8 cellular contexts compared by ENCODE assay signal in genomic region chr1:229227298-229227919, GRCh38. TPM values are rescaled to one million over a fixed set of nuclear protein-coding genes. Genes with fewer than 3 reads are reported as not detected.
DNase-seq lines count a peak whose midpoint lies in the region; ATAC-seq and TF ChIP-seq lines count a peak whose summit lies in the region.

No MANE protein-coding gene starts in this region.

- H3K4me3 ChIP-seq in mucosa of descending colon, result no peak overlapping the region

- CTCF ChIA-PET in activated CD8-positive, alpha-beta memory T cell treated with anti-CD3 and anti-CD28 coated beads, Interleukin-2, amount 10 ng/mL, durations not matched to agents 7 days and 5 days (lab: Charles Lee), result interaction anchor here (0.6 to 5.3 kb wide), 51 partner anchors 8 to 563 kb away, joined by 3 to 41 read pairs (median 3); partner anchors contain the start of gene RHOU

- TF ChIP-seq EP300 in Ishikawa (IDR thresholded peaks at IDR 0.05; ENCODE audit: borderline replicate concordance), result no peak

- in situ Hi-C loops in Caki2 (cut with HindIII; ENCODE audit: low pct_unique_long_range_greater_than_20kb, low sequenced_read_pairs), result no loop called here

- peaks cover 26% of the 10 kb centered on the region for H3K27me3 Mint-ChIP-seq in activated CD8-positive, alpha-beta memory T cell treated with anti-CD3 and anti-CD28 coated beads, Interleukin-2, amount 10 ng/mL, durations not matched to agents 7 days and 5 days
- H3K27me3 Mint-ChIP-seq in effector memory CD8-positive, alpha-beta T cell, result peaks cover 26 to 28% of the 10 kb centered on the region in 2 donors

- peak; percentile 77 for ATAC-seq in activated CD8-positive, alpha-beta memory T cell treated with anti-CD3 and anti-CD28 coated beads, Interleukin-2, amount 10 ng/mL, durations not matched to agents 7 days and 5 days
- peak; percentile 92 for ATAC-seq in effector memory CD8-positive, alpha-beta T cell (replicated peaks)
- peak; percentile 66 for ATAC-seq in mucosa of descending colon

- H3K36me3 Mint-ChIP-seq in activated CD8-positive, alpha-beta memory T cell treated with anti-CD3 and anti-CD28 coated beads, Interleukin-2, amount 10 ng/mL, durations not matched to agents 7 days and 5 days, result no peaks in the 10 kb centered on the region
- no peaks in the 10 kb centered on the region for H3K36me3 Mint-ChIP-seq in effector memory CD8-positive, alpha-beta T cell (ENCODE audit: insufficient read depth)

- no peak overlapping the region for H3K27ac Mint-ChIP-seq in activated CD8-positive, alpha-beta memory T cell treated with anti-CD3 and anti-CD28 coated beads, Interleukin-2, amount 10 ng/mL, durations not matched to agents 7 days and 5 days
- peak overlapping the region in 1 of 2 donors; percentile 7 for H3K27ac Mint-ChIP-seq in effector memory CD8-positive, alpha-beta T cell

- H3K9me3 ChIP-seq in mucosa of descending colon, result no peaks in the 10 kb centered on the region

- peak; percentile 63 for TF ChIP-seq CTCF in mucosa of descending colon (IDR thresholded peaks at IDR 0.05)

- no peaks in the 10 kb centered on the region for H3K36me3 ChIP-seq in mucosa of descending colon (ENCODE audit: low read depth)

- peak; percentile 95 for TF ChIP-seq RAD21 in Ishikawa (IDR thresholded peaks at IDR 0.05; ENCODE audit: low read depth)

- H3K4me3 Mint-ChIP-seq in activated CD8-positive, alpha-beta memory T cell treated with anti-CD3 and anti-CD28 coated beads, Interleukin-2, amount 10 ng/mL, durations not matched to agents 7 days and 5 days, result no peak overlapping the region
- H3K4me3 Mint-ChIP-seq in effector memory CD8-positive, alpha-beta T cell, result no peak overlapping the region

- intact Hi-C loops in mucosa of descending colon (cut with DNase I, micrococcal nuclease), result loop anchor here in 1 of 2 donors (5.0 kb wide), 1 partner anchor 490 kb away; the partner anchor contains the start of gene RHOU

- DNase-seq in Caki2 (ENCODE audit: low read depth) (peak; percentile 62), NOMO-1 treated with DMSO at 0.1 percent for 48 hours (lab: John Stamatoyannopoulos, UW; ENCODE audit: unreplicated experiment) (peak; percentile 71), mucosa of descending colon (peak; percentile 80 to 90 (median 88)), mesenteric fat pad (ENCODE audit: low spot score) (no peak)
- DNase-seq in activated CD8-positive, alpha-beta memory T cell treated with anti-CD3 and anti-CD28 coated beads, Interleukin-2, amount 10 ng/mL, durations not matched to agents 7 days and 5 days, result peak; percentile 81
- DNase-seq in effector memory CD8-positive, alpha-beta T cell, result peak; percentile 79 to 80 (median 79)
- DNase-seq in stimulated activated CD8-positive, alpha-beta memory T cell treated with anti-CD3 and anti-CD28 coated beads, Interleukin-7, amount 100 ng/mL, for 24 hours (ENCODE audit: low read depth), result peak; percentile 70

- H3K9me3 Mint-ChIP-seq in activated CD8-positive, alpha-beta memory T cell treated with anti-CD3 and anti-CD28 coated beads, Interleukin-2, amount 10 ng/mL, durations not matched to agents 7 days and 5 days (ENCODE audit: low read depth), result no peaks in the 10 kb centered on the region
- H3K9me3 Mint-ChIP-seq in effector memory CD8-positive, alpha-beta T cell, result no peaks in the 10 kb centered on the region

- peaks cover 4% of the 10 kb centered on the region for H3K4me1 Mint-ChIP-seq in activated CD8-positive, alpha-beta memory T cell treated with anti-CD3 and anti-CD28 coated beads, Interleukin-2, amount 10 ng/mL, durations not matched to agents 7 days and 5 days
- peaks cover 3 to 7% of the 10 kb centered on the region in 2 donors for H3K4me1 Mint-ChIP-seq in effector memory CD8-positive, alpha-beta T cell (ENCODE audit: low read depth in 2 of 2)

- H3K4me1 ChIP-seq in mucosa of descending colon (ENCODE audit: low read depth), result peaks cover 10% of the 10 kb centered on the region

TF ChIP-seq in Ishikawa, 13 proteins besides CTCF, POLR2A, EP300 and RAD21:
- TF ChIP-seq TCF12 (IDR thresholded peaks at IDR 0.05; ENCODE audit: low read depth) (0 out of 2 replicates have a peak, but pooled peaks have one; percentile 19), TAF1 (IDR thresholded peaks at IDR 0.05; ENCODE audit: low read depth) (no peak), FOXM1 (IDR thresholded peaks at IDR 0.05; ENCODE audit: borderline replicate concordance, low read depth) (no peak), CREB1 (IDR thresholded peaks at IDR 0.05; ENCODE audit: low read depth) (no peak), REST (IDR thresholded peaks at IDR 0.05; ENCODE audit: low read depth) (no peak), USF1 (IDR thresholded peaks at IDR 0.05) (no peak), YY1 (IDR thresholded peaks at IDR 0.05; ENCODE audit: low read depth) (peak; percentile 59), CEBPB (IDR thresholded peaks at IDR 0.05) (no peak), NFIC (IDR thresholded peaks at IDR 0.05) (0 out of 2 replicates have a peak, but pooled peaks have one; percentile 31), TEAD4 (IDR thresholded peaks at IDR 0.05) (0 out of 2 replicates have a peak, but pooled peaks have one; percentile 22), MAX (IDR thresholded peaks at IDR 0.05) (no peak), EGR1 (IDR thresholded peaks at IDR 0.05) (no peak), ZBTB7A (IDR thresholded peaks at IDR 0.05; ENCODE audit: low read depth) (no peak)

RNA-seq across cellular contexts. Expression of gene RAB4A, which starts 43.5 kb away (rescaled TPM):
- 53.7 and 65.1 TPM in 2 replicates for total RNA-seq in Caki2 (2014; rRNA removed; shearing (Covaris generic); ENCODE audit: low replicate concordance)
- 10 to 100 TPM; 26.5 to 27.2 TPM for total RNA-seq in activated CD8-positive, alpha-beta memory T cell treated with anti-CD3 and anti-CD28 coated beads, Interleukin-2, amount 10 ng/mL, durations not matched to agents 7 days and 5 days
- total RNA-seq in mucosa of descending colon, result 10 to 100 TPM; 84.3 to 94.6 (median 88.0) TPM
- total RNA-seq in mesenteric fat pad, result 50.2 TPM
